17 cellular contexts compared by ENCODE assay signal in genomic region chr16:89693931-89694783, GRCh38. TPM values are rescaled to one million over a fixed set of nuclear protein-coding genes. Genes with fewer than 3 reads are reported as not detected.
DNase-seq lines count a peak whose midpoint lies in the region; ATAC-seq lines count a peak whose summit lies in the region.
"Had no signal": no experiment of that assay in that cellular context is flagged by ENCODE, and none has a peak within 500 bp of the region (broad histone marks: within the 10 kb centered on the region; RNA-seq: fewer than 3 reads in every experiment).

No MANE protein-coding gene starts in this region.

- H3K27ac Mint-ChIP-seq in T-cell, result no peak overlapping the region
- H3K27ac Mint-ChIP-seq: activated CD4-positive, alpha-beta memory T cell treated with anti-CD3 and anti-CD28 coated beads for 36 hours; activated naive CD8-positive, alpha-beta T cell treated with anti-CD3 and anti-CD28 coated beads, Interleukin-2, amount 10 ng/mL, durations not matched to agents 7 days and 5 days had no signal

- H3K9me3 Mint-ChIP-seq in T-cell, result no peaks in the 10 kb centered on the region
- H3K9me3 Mint-ChIP-seq: activated CD4-positive, alpha-beta memory T cell treated with anti-CD3 and anti-CD28 coated beads for 36 hours; activated naive CD8-positive, alpha-beta T cell treated with anti-CD3 and anti-CD28 coated beads, Interleukin-2, amount 10 ng/mL, durations not matched to agents 7 days and 5 days had no signal

- no peak for ATAC-seq in T-cell (replicated peaks in 1 of 4)
- ATAC-seq: heart left ventricle had no signal

- peak overlapping the region; percentile 42 for H3K9ac ChIP-seq in NT2/D1 (ENCODE audit: insufficient read length, low read depth)

- H3K27me3 ChIP-seq in NT2/D1 (ENCODE audit: insufficient read depth, insufficient read length), result no peaks in the 10 kb centered on the region
- H3K27me3 ChIP-seq: heart left ventricle, neutrophil, right atrium auricular region, uterus had no signal

- no peak overlapping the region for H3K4me3 ChIP-seq in NT2/D1 (ENCODE audit: insufficient read length, low read depth)
- H3K4me3 ChIP-seq: heart left ventricle, right atrium auricular region, SK-N-MC, uterus had no signal

- POLR2A ChIA-PET in T-cell (lab: Charles Lee), result no interaction called here

- no peak overlapping the region for H3K4me3 Mint-ChIP-seq in T-cell
- H3K4me3 Mint-ChIP-seq: activated CD4-positive, alpha-beta memory T cell treated with anti-CD3 and anti-CD28 coated beads for 36 hours; activated naive CD8-positive, alpha-beta T cell treated with anti-CD3 and anti-CD28 coated beads, Interleukin-2, amount 10 ng/mL, durations not matched to agents 7 days and 5 days had no signal

- no peaks in the 10 kb centered on the region for H3K27me3 Mint-ChIP-seq in T-cell
- H3K27me3 Mint-ChIP-seq: activated CD4-positive, alpha-beta memory T cell treated with anti-CD3 and anti-CD28 coated beads for 36 hours; activated naive CD8-positive, alpha-beta T cell treated with anti-CD3 and anti-CD28 coated beads, Interleukin-2, amount 10 ng/mL, durations not matched to agents 7 days and 5 days had no signal

- H3K36me3 Mint-ChIP-seq in T-cell, result peaks cover 10% of the 10 kb centered on the region

- DNase-seq in 8988T (peak; percentile 55), NT2/D1 (ENCODE audit: low read depth, low spot score) (no peak), left kidney (ENCODE audit: low read depth, low spot score) (peak; percentile 20), SKM-1 treated with dmso at 0.1 percent for 144 hours (lab: John Stamatoyannopoulos, UW; ENCODE audit: unreplicated experiment) (no peak), T-cell (no peak)
- DNase-seq in activated CD4-positive, CD25-positive, alpha-beta regulatory T cell treated with anti-CD3 and anti-CD28 coated beads, Interleukin-2, amount 50 U/mL, for 72 hours, result no peak
- DNase-seq: activated CD4-positive, alpha-beta memory T cell treated with anti-CD3 and anti-CD28 coated beads for 36 hours; activated naive CD8-positive, alpha-beta T cell treated with anti-CD3 and anti-CD28 coated beads, Interleukin-2, amount 10 ng/mL, durations not matched to agents 7 days and 5 days; activated T-cell treated with anti-CD3 and anti-CD28 coated beads, Interleukin-2, amount 50 U/mL, for 48 hours; COR-L47; heart left ventricle; NCI-H2029; NCI-H510A treated with DMSO at 0.1 percent for 48 hours; uterus had no signal

- CTCF ChIA-PET in T-cell (lab: Charles Lee), result no interaction called here

- no peaks in the 10 kb centered on the region for H3K9me3 ChIP-seq in NT2/D1 (ENCODE audit: insufficient read depth, low read length)
- H3K9me3 ChIP-seq: heart left ventricle, neutrophil, right atrium auricular region, uterus had no signal

- peaks cover 4 to 21% (median 11%) of the 10 kb centered on the region in 3 donors for H3K4me1 Mint-ChIP-seq in T-cell

- H3K36me3 ChIP-seq in NT2/D1 (ENCODE audit: insufficient read depth, insufficient read length, low read length), result peaks cover 90% of the 10 kb centered on the region
- H3K36me3 ChIP-seq: uterus had no signal

- peaks cover 38% of the 10 kb centered on the region for H3K4me1 ChIP-seq in NT2/D1 (ENCODE audit: insufficient read depth, insufficient read length)
- H3K4me1 ChIP-seq: right atrium auricular region, uterus had no signal

RNA-seq across cellular contexts. Expression of gene SPATA2L, which starts 7.3 kb away (rescaled TPM):
- 10 to 100 TPM; 14.4 to 24.9 (median 15.9) TPM for total RNA-seq in T-cell

RNA-seq across cellular contexts. Expression of gene CDK10, which starts 7.7 kb away (rescaled TPM):
- 100 to 1,000 TPM; 108 to 163 (median 138) TPM for total RNA-seq in T-cell

RNA-seq across cellular contexts. Expression of gene VPS9D1, which starts 26.5 kb away (rescaled TPM):
- total RNA-seq in T-cell, result 10 to 100 TPM; 15.5 to 28.8 (median 24.5) TPM

RNA-seq across cellular contexts. Expression of gene ZNF276, which starts 27.2 kb away (rescaled TPM):
- 100 to 1,000 TPM; 131 to 203 (median 195) TPM for total RNA-seq in T-cell

RNA-seq across cellular contexts. Expression of gene SPATA33, which starts 36.5 kb away (rescaled TPM):
- total RNA-seq in T-cell, result 10 to 100 TPM in 2 of 5 donors, 1 to 10 TPM in 3; 5.0 to 11.1 (median 8.1) TPM

Comparison
In these comparisons a context has a peak if more than half of its experiments do, and no peak if none do; other contexts are left out.
1. DNase-seq: peak in 8988T (single experiment) and left kidney (single experiment); none in NT2/D1 (single experiment), activated CD4-positive, CD25-positive, alpha-beta regulatory T cell treated with anti-CD3 and anti-CD28 coated beads, Interleukin-2, amount 50 U/mL, for 72 hours (single experiment), SKM-1 treated with dmso at 0.1 percent for 144 hours (single experiment) and T-cell (0 of 34).